In the genomic region with DNA sequence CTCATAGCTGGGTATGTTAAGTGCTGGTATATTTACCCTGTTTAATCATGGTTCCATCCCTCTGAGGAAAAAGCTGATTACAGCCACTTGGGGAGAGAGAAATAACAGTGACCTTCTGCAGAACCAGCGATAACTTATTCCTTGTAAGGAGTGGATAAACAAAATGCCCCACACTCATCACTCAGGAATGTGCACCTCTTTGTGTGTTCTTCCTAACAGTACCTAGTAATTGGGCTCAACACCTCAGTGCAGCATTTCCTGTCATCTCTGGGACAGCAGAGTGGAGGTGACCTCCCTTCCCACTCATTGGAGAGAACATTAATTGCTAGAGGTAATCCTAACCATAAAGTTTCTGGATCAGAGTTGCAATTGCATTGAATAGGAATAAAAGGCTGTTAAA, we compare ENCODE assay signal across 14 cellular contexts.
A peak's percentile ranks its signal among the peaks of the same experiment; 100 is the strongest.
DNase-seq lines count a peak whose midpoint lies in the region; ATAC-seq, FAIRE-seq and TF ChIP-seq lines count a peak whose summit lies in the region.
"Had no signal": no experiment of that assay in that cellular context is flagged by ENCODE, and none has a peak within 500 bp of the region (broad histone marks: within the 10 kb centered on the region; RNA-seq: fewer than 3 reads in every experiment).

No MANE protein-coding gene starts in this region.

- H3K4me3 ChIP-seq in epithelial cell of esophagus (ENCODE audit: low read length) (no peak overlapping the region), mesendoderm (ENCODE audit: low read length) (no peak overlapping the region)
- H3K4me3 ChIP-seq: BLaER1 treated with 17β-estradiol and CSF1 and Interleukin-3, amounts not matched to agents 10 nM and 100 nM; upper lobe of left lung had no signal

- H3K79me1 ChIP-seq in mesendoderm (ENCODE audit: low read length): no peaks in the 10 kb centered on the region

- no peak overlapping the region for H3K18ac ChIP-seq in mesendoderm (ENCODE audit: low read length)

- no peaks in the 10 kb centered on the region for H3K4me1 Mint-ChIP-seq in CD14-positive monocyte
- H3K4me1 Mint-ChIP-seq in T-cell: no peaks in the 10 kb centered on the region
- H3K4me1 Mint-ChIP-seq: naive B cell had no signal

- H3K27ac ChIP-seq in mesendoderm (ENCODE audit: low read depth, low read length): peak overlapping the region; percentile 33
- H3K27ac ChIP-seq: BLaER1 treated with 17β-estradiol and CSF1 and Interleukin-3, amounts not matched to agents 10 nM and 100 nM; upper lobe of left lung had no signal

- intact Hi-C loops in CD14-positive monocyte (cut with micrococcal nuclease): no loop called here

- no peak overlapping the region for H2BK15ac ChIP-seq in mesendoderm (replicated peaks; ENCODE audit: low read depth)

- no peak overlapping the region for H3K4me2 ChIP-seq in mesendoderm (ENCODE audit: low read length)
- H3K4me2 ChIP-seq: BLaER1 treated with 17β-estradiol and CSF1 and Interleukin-3, amounts not matched to agents 10 nM and 100 nM had no signal

- no peak overlapping the region for H4K5ac ChIP-seq in mesendoderm (ENCODE audit: low read length)

- no peak overlapping the region for H3K9ac ChIP-seq in mesendoderm (ENCODE audit: low read length)
- H3K9ac ChIP-seq: BLaER1 treated with 17β-estradiol and CSF1 and Interleukin-3, amounts not matched to agents 10 nM and 100 nM had no signal

- POLR2A ChIA-PET in T-cell (lab: Charles Lee): no interaction called here

- H2BK5ac ChIP-seq in mesendoderm (ENCODE audit: low read length): peak overlapping the region; percentile 97

- no peak overlapping the region for H3K23ac ChIP-seq in mesendoderm (ENCODE audit: low read length)

- H3K9me3 Mint-ChIP-seq in CD14-positive monocyte: no peaks in the 10 kb centered on the region
- no peaks in the 10 kb centered on the region for H3K9me3 Mint-ChIP-seq in T-cell

- H3K27me3 ChIP-seq in mesendoderm (ENCODE audit: insufficient read depth, low read length, poor library complexity): no peaks in the 10 kb centered on the region
- H3K27me3 ChIP-seq: BLaER1 treated with 17β-estradiol and CSF1 and Interleukin-3, amounts not matched to agents 10 nM and 100 nM; upper lobe of left lung had no signal

- FAIRE-seq in GM19239 (lab: Jason Lieb, UNC): no peak

- H3K27ac Mint-ChIP-seq in CD14-positive monocyte: no peak overlapping the region
- H3K27ac Mint-ChIP-seq in T-cell: no peak overlapping the region
- H3K27ac Mint-ChIP-seq: naive B cell had no signal

- peak overlapping the region; percentile 80 for H3K56ac ChIP-seq in mesendoderm (ENCODE audit: low read length)

- ATAC-seq in T-cell (replicated peaks in 1 of 4) (no peak), HG02852 (IDR thresholded peaks at IDR 0.05; ENCODE audit: unreplicated experiment) (no peak)

- H2BK120ac ChIP-seq in mesendoderm (ENCODE audit: low read depth, low read length): peak overlapping the region; percentile 9

- peak overlapping the region; percentile 22 for H3K4ac ChIP-seq in mesendoderm (ENCODE audit: low read depth, low read length)

- WGBS in mesendoderm (ENCODE audit: extremely low coverage, insufficient coverage, low lambda C conversion rate): no CpG with 5 or more reads among the region's 1 CpG

- H3K36me3 Mint-ChIP-seq in CD14-positive monocyte (no peaks in the 10 kb centered on the region), T-cell (no peaks in the 10 kb centered on the region)
- H3K36me3 Mint-ChIP-seq: naive B cell had no signal

- H3K27me3 Mint-ChIP-seq in CD14-positive monocyte (ENCODE audit: low read depth in 3 of 3) (peaks cover 0 to 4% (median 0%) of the 10 kb centered on the region in 3 donors), T-cell (peaks cover 0 to 10% of the 10 kb centered on the region in 2 donors)

- H3K79me2 ChIP-seq in mesendoderm (ENCODE audit: control insufficient read depth, insufficient read depth, low read length): no peaks in the 10 kb centered on the region

- no peaks in the 10 kb centered on the region for H3K36me3 ChIP-seq in mesendoderm (ENCODE audit: control insufficient read depth, insufficient read depth, low read length)
- H3K36me3 ChIP-seq: BLaER1 treated with 17β-estradiol and CSF1 and Interleukin-3, amounts not matched to agents 10 nM and 100 nM; upper lobe of left lung had no signal

- CTCF ChIA-PET in T-cell (lab: Charles Lee): no interaction called here

- no peak overlapping the region for H4K8ac ChIP-seq in mesendoderm (ENCODE audit: low read depth, low read length)

- H3K4me3 Mint-ChIP-seq in CD14-positive monocyte: no peak overlapping the region
- no peak overlapping the region for H3K4me3 Mint-ChIP-seq in T-cell
- H3K4me3 Mint-ChIP-seq: naive B cell had no signal

- DNase-seq in EL: peak; percentile 72
- peak; percentile 95 for DNase-seq in M059J (ENCODE audit: low read depth)
- peak; percentile 89 for DNase-seq in epithelial cell of esophagus (ENCODE audit: low read depth)
- DNase-seq in mesendoderm: peak; percentile 96
- no peak for DNase-seq in CD14-positive monocyte (ENCODE audit: low spot score)
- DNase-seq in GM19239 (ENCODE audit: insufficient read length, low spot score): no peak
- no peak for DNase-seq in T-cell
- DNase-seq: activated naive CD4-positive, alpha-beta T cell treated with anti-CD3 and anti-CD28 coated beads, Interleukin-2, amount 50 U/mL, for 16 hours; naive B cell; NCI-H1092 treated with DMSO at 0.1 percent for 48 hours; NCI-H748 treated with DMSO at 0.1 percent for 48 hours; upper lobe of left lung had no signal

- TF ChIP-seq CTCF in epithelial cell of esophagus (IDR thresholded peaks at IDR 0.05; ENCODE audit: insufficient read depth, low read depth, low read length, missing control alignments): no peak
- no peak for TF ChIP-seq CTCF in CD14-positive monocyte (IDR thresholded peaks at IDR 0.05)

- no peak overlapping the region for H2AK5ac ChIP-seq in mesendoderm (ENCODE audit: low read length)

- H3K4me1 ChIP-seq in mesendoderm (ENCODE audit: control insufficient read depth, low read depth, low read length): peaks cover 12% of the 10 kb centered on the region
- H3K4me1 ChIP-seq: BLaER1 treated with 17β-estradiol and CSF1 and Interleukin-3, amounts not matched to agents 10 nM and 100 nM had no signal

Comparison
In these comparisons a context has a peak if more than half of its experiments do, and no peak if none do; other contexts are left out.
1. DNase-seq: peak in EL (single experiment), M059J (single experiment), epithelial cell of esophagus (single experiment) and mesendoderm (single experiment); none in CD14-positive monocyte (single experiment), GM19239 (single experiment) and T-cell (0 of 34).